ENCODE assay signal across 8 cellular contexts in the genomic region with DNA sequence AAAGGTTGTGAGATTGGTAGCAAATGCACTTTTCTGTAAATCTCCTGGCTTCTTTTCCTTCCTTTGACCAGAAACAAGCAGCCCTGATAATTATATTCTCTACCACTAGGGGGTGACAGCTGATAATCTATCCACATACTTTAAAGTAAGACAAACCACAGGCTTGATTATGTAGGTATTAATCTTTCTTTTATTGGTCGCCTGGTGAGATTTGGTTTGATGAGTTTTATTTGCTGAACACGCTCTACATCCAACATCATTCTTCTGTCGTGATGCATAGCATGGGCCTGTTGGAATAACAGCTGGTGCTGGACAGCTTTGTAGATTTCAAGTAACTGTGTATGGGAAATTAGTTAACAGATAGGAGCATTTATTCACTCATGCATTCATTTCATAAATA.
DNase-seq lines count a peak whose midpoint lies in the region; FAIRE-seq and TF ChIP-seq lines count a peak whose summit lies in the region.

No MANE protein-coding gene starts in this region.

- peaks cover 10% of the 10 kb centered on the region for H3K4me1 Mint-ChIP-seq in activated CD4-positive, alpha-beta T cell treated with anti-CD3 and anti-CD28 coated beads, Interleukin-2, amount 10 ng/mL, durations not matched to agents 24 days and 14 days
- peaks cover 18% of the 10 kb centered on the region for H3K4me1 Mint-ChIP-seq in brain

- H3K79me2 ChIP-seq in keratinocyte (ENCODE audit: control insufficient read depth, insufficient read depth, low read length) = no peaks in the 10 kb centered on the region

- dilution Hi-C loops in keratinocyte (cut with MboI; ENCODE audit: extremely low pct_ligation_motif_present, low sequenced_read_pairs) = no loop called here

- FAIRE-seq in keratinocyte (lab: Jason Lieb, UNC) = peak; percentile 73

- H3K27me3 Mint-ChIP-seq in activated CD4-positive, alpha-beta T cell treated with anti-CD3 and anti-CD28 coated beads, Interleukin-2, amount 10 ng/mL, durations not matched to agents 24 days and 14 days = peaks cover 30% of the 10 kb centered on the region
- peaks cover 6% of the 10 kb centered on the region for H3K27me3 Mint-ChIP-seq in brain

- H3K36me3 ChIP-seq in keratinocyte (ENCODE audit: control insufficient read depth in 2 of 2, extremely low read depth in 1 of 2, insufficient read depth in 2 of 2, low read length in 2 of 2) (no peaks in the 10 kb centered on the region), suprapubic skin (no peaks in the 10 kb centered on the region)

- H2AFZ ChIP-seq in keratinocyte (ENCODE audit: control insufficient read depth, low read length) = no peak overlapping the region

- no peak overlapping the region for H3K4me3 ChIP-seq in keratinocyte (ENCODE audit: control insufficient read depth in 2 of 3, extremely low read depth in 1 of 3, insufficient read depth in 2 of 3, low read depth in 1 of 3, low read length in 3 of 3)
- no peak overlapping the region for H3K4me3 ChIP-seq in suprapubic skin

- H4K20me1 ChIP-seq in keratinocyte (ENCODE audit: control insufficient read depth, extremely low read depth, insufficient read depth, low read length) = no peaks in the 10 kb centered on the region

- H3K27me3 ChIP-seq in keratinocyte (ENCODE audit: control insufficient read depth, extremely low read depth, insufficient read depth, low read length) (no peaks in the 10 kb centered on the region), suprapubic skin (no peaks in the 10 kb centered on the region)

- H3K9me3 ChIP-seq in keratinocyte (ENCODE audit: control insufficient read depth, low read depth, low read length) (no peaks in the 10 kb centered on the region), suprapubic skin (no peaks in the 10 kb centered on the region)

- H3K27ac Mint-ChIP-seq in activated CD4-positive, alpha-beta T cell treated with anti-CD3 and anti-CD28 coated beads, Interleukin-2, amount 10 ng/mL, durations not matched to agents 24 days and 14 days = no peak overlapping the region
- peak overlapping the region in 1 of 5 experiments; percentile 37 for H3K27ac Mint-ChIP-seq in brain

- H3K4me1 ChIP-seq in keratinocyte (ENCODE audit: control insufficient read depth, extremely low read depth, insufficient read depth, low read length) = peaks cover 24% of the 10 kb centered on the region
- H3K4me1 ChIP-seq in suprapubic skin = peaks cover 19% of the 10 kb centered on the region

- DNase-seq in activated CD4-positive, alpha-beta T cell treated with anti-CD3 and anti-CD28 coated beads, Interleukin-2, amount 10 ng/mL, durations not matched to agents 24 days and 14 days = peak; percentile 79
- DNase-seq in activated CD4-positive, alpha-beta T cell treated with anti-CD3 and anti-CD28 coated beads for 1 hour = no peak
- peak; percentile 45 for DNase-seq in HEK293T (ENCODE audit: extremely low spot score)
- DNase-seq in NCI-H526 (lab: John Stamatoyannopoulos, UW) = peak; percentile 36 to 70
- no peak for DNase-seq in keratinocyte (ENCODE audit: low read depth, low spot score)
- no peak for DNase-seq in suprapubic skin (ENCODE audit: low spot score in 2 of 2)
- DNase-seq in GM19240 (ENCODE audit: insufficient read length, low spot score) = no peak

- CTCF ChIA-PET in HEK293T (lab: Yijun Ruan, JAX) = interaction anchor here (0.5 to 1.7 kb wide), 10 partner anchors 10 to 725 kb away, joined by 3 to 8 read pairs (median 4); no protein-coding TSS in a partner anchor

- H3K27ac ChIP-seq in keratinocyte (ENCODE audit: control insufficient read depth, insufficient read depth, low read length) (no peak overlapping the region), suprapubic skin (no peak overlapping the region)

- H3K4me2 ChIP-seq in keratinocyte (ENCODE audit: control insufficient read depth, extremely low read depth, insufficient read depth, low read depth, low read length) = no peak overlapping the region

- H3K4me3 Mint-ChIP-seq in activated CD4-positive, alpha-beta T cell treated with anti-CD3 and anti-CD28 coated beads, Interleukin-2, amount 10 ng/mL, durations not matched to agents 24 days and 14 days = no peak overlapping the region
- H3K4me3 Mint-ChIP-seq in brain = no peak overlapping the region

- 2% methylated on average over 3 of the region's 3 CpGs for WGBS in suprapubic skin

- no peak for TF ChIP-seq POLR2A in suprapubic skin (IDR thresholded peaks at IDR 0.05)

- H3K36me3 Mint-ChIP-seq in activated CD4-positive, alpha-beta T cell treated with anti-CD3 and anti-CD28 coated beads, Interleukin-2, amount 10 ng/mL, durations not matched to agents 24 days and 14 days (ENCODE audit: low read depth) = no peaks in the 10 kb centered on the region
- no peaks in the 10 kb centered on the region for H3K36me3 Mint-ChIP-seq in brain

- no peak for TF ChIP-seq EP300 in suprapubic skin (IDR thresholded peaks at IDR 0.05)

- intact Hi-C loops in activated CD4-positive, alpha-beta T cell treated with anti-CD3 and anti-CD28 coated beads, Interleukin-2, amount 10 ng/mL, durations not matched to agents 24 days and 14 days (cut with micrococcal nuclease) = loop anchor here (1.0 to 10.0 kb wide), 5 partner anchors 380 to 1277 kb away; partner anchors contain the start of gene EGR2

- POLR2A ChIA-PET in HEK293T (lab: Yijun Ruan, JAX) = no interaction called here

- peak; percentile 76 to 81 for TF ChIP-seq CTCF in brain (conservative IDR thresholded peaks at IDR 0.05)
- peak in 2 of 3 experiments; percentile 49 to 64 for TF ChIP-seq CTCF in keratinocyte (optimal IDR thresholded peaks at IDR 0.05 in 1 of 3, IDR thresholded peaks at IDR 0.05 in 1 of 3, conservative IDR thresholded peaks at IDR 0.05 in 1 of 3; ENCODE audit: extremely low read depth in 1 of 3, insufficient read depth in 2 of 3, low read length in 3 of 3)
- peak; percentile 69 to 72 for TF ChIP-seq CTCF in suprapubic skin (IDR thresholded peaks at IDR 0.05)

- no peaks in the 10 kb centered on the region for H3K9me3 Mint-ChIP-seq in activated CD4-positive, alpha-beta T cell treated with anti-CD3 and anti-CD28 coated beads, Interleukin-2, amount 10 ng/mL, durations not matched to agents 24 days and 14 days
- no peaks in the 10 kb centered on the region for H3K9me3 Mint-ChIP-seq in brain

- H3K9ac ChIP-seq in keratinocyte (ENCODE audit: control insufficient read depth, extremely low read depth, insufficient read depth, low read length) = no peak overlapping the region

- H3K9me1 ChIP-seq in keratinocyte (ENCODE audit: control insufficient read depth, extremely low read depth, insufficient read depth, low read length) = no peaks in the 10 kb centered on the region

TF ChIP-seq in HEK293T, 16 proteins besides CTCF, POLR2A, EP300 and RAD21:
- no peak for TF ChIP-seq HDGF (IDR thresholded peaks at IDR 0.05; ENCODE audit: borderline replicate concordance)
- no peak for TF ChIP-seq ARNT (IDR thresholded peaks at IDR 0.05)
- TF ChIP-seq, protein P1, sequence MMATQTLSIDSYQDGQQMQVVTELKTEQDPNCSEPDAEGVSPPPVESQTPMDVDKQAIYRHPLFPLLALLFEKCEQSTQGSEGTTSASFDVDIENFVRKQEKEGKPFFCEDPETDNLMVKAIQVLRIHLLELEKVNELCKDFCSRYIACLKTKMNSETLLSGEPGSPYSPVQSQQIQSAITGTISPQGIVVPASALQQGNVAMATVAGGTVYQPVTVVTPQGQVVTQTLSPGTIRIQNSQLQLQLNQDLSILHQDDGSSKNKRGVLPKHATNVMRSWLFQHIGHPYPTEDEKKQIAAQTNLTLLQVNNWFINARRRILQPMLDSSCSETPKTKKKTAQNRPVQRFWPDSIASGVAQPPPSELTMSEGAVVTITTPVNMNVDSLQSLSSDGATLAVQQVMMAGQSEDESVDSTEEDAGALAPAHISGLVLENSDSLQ (IDR thresholded peaks at IDR 0.05) = 0 out of 2 replicates have a peak, but pooled peaks have one; percentile 7
- TF ChIP-seq SUZ12 (IDR thresholded peaks at IDR 0.05) = no peak
- TF ChIP-seq FOXA1 (IDR thresholded peaks at IDR 0.05) = no peak
TF ChIP-seq in HEK293T: peak in this region for 1.

Comparison
In these comparisons a context has a peak if more than half of its experiments do, and no peak if none do; other contexts are left out.
1. DNase-seq: peak in activated CD4-positive, alpha-beta T cell treated with anti-CD3 and anti-CD28 coated beads, Interleukin-2, amount 10 ng/mL, durations not matched to agents 24 days and 14 days (single experiment), HEK293T (single experiment) and NCI-H526 (2 of 2); none in activated CD4-positive, alpha-beta T cell treated with anti-CD3 and anti-CD28 coated beads for 1 hour (single experiment), keratinocyte (single experiment), suprapubic skin (0 of 2) and GM19240 (single experiment).
2. Peak in every context shown above with its lines, with median percentiles within 50 percentile points of each other: CTCF ChIP-seq.